Comparison of ENCODE assay signal across 17 cellular contexts in the genomic region with DNA sequence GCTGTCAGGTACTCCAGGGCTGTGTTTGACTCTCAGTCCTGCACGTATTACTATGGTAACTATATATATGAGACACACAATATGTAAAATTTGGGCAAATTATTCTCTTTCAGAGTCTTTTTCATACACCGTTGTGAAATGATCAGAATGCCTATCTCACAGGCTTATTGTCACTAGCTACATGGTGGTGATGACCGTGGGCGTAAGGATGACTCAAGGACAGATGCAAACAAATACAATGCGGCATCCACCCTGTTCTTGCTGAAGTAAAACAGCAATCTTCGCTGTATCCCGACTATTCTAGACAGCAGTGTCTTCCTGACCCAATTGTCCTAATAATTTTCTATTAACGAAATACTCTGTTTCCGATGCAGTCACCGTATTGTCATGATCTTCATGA.
"Had no signal": no experiment of that assay in that cellular context is flagged by ENCODE, and none has a peak within 500 bp of the region (broad histone marks: within the 10 kb centered on the region; RNA-seq: fewer than 3 reads in every experiment).

No MANE protein-coding gene starts in this region.

- FAIRE-seq: islet of Langerhans, TTC549 had no signal

- H3K9me3 Mint-ChIP-seq: activated CD4-positive, alpha-beta memory T cell treated with anti-CD3 and anti-CD28 coated beads, Interleukin-2, amount 10 ng/mL, durations not matched to agents 7 days and 5 days; activated naive CD4-positive, alpha-beta T cell treated with anti-CD3 and anti-CD28 coated beads, Interleukin-2, amount 50 U/mL, for 24 hours; activated T-helper 1 cell treated with anti-CD3 and anti-CD28 coated beads, Interleukin-12 subunit alpha, Interleukin-12 subunit beta, Interleukin-2, Interleukin-4 antibody, amounts not matched to agents 30 ng/mL and 10 ng/mL and 1 ng/mL, durations not matched to agents 14 hours and 24 hours and 36 hours; nephron had no signal

- DNase-seq: activated CD4-positive, alpha-beta memory T cell treated with anti-CD3 and anti-CD28 coated beads, Interleukin-2, amount 10 ng/mL, durations not matched to agents 7 days and 5 days; activated CD4-positive, alpha-beta T cell treated with anti-CD3 and anti-CD28 coated beads for 1 hour; activated gamma-delta T cell treated with Interleukin-2 at 50 U/mL for 16 hours; body of pancreas; heart left ventricle; ovary; stimulated activated CD4-positive, alpha-beta T cell treated with anti-CD3 and anti-CD28 coated beads, Interleukin-12 subunit alpha, Interleukin-12 subunit beta, amount 100 ng/mL, for 4 hours; stimulated activated naive CD8-positive, alpha-beta T cell treated with anti-CD3 and anti-CD28 coated beads, Interleukin-15, Interleukin-2, amounts not matched to agents 100 U/mL and 50 U/mL, for 24 hours; upper lobe of left lung had no signal

- ATAC-seq: body of pancreas; heart left ventricle; stimulated activated naive CD8-positive, alpha-beta T cell treated with anti-CD3 and anti-CD28 coated beads, Interleukin-15, Interleukin-2, amounts not matched to agents 100 U/mL and 50 U/mL, for 24 hours had no signal

- H3K4me3 Mint-ChIP-seq: activated CD4-positive, alpha-beta memory T cell treated with anti-CD3 and anti-CD28 coated beads, Interleukin-2, amount 10 ng/mL, durations not matched to agents 7 days and 5 days; activated naive CD4-positive, alpha-beta T cell treated with anti-CD3 and anti-CD28 coated beads, Interleukin-2, amount 50 U/mL, for 24 hours; activated T-helper 1 cell treated with anti-CD3 and anti-CD28 coated beads, Interleukin-12 subunit alpha, Interleukin-12 subunit beta, Interleukin-2, Interleukin-4 antibody, amounts not matched to agents 30 ng/mL and 10 ng/mL and 1 ng/mL, durations not matched to agents 14 hours and 24 hours and 36 hours; nephron had no signal

- H3K4me1 ChIP-seq: prostate gland had no signal

- H3K36me3 ChIP-seq: heart left ventricle, neutrophil, ovary, prostate gland, upper lobe of left lung had no signal

- H3K4me3 ChIP-seq: body of pancreas, heart left ventricle, ovary, prostate gland, upper lobe of left lung had no signal

- H3K27me3 ChIP-seq: body of pancreas, heart left ventricle, ovary, upper lobe of left lung had no signal

- H3K27ac ChIP-seq: body of pancreas, epithelial cell of prostate, heart left ventricle, neutrophil, ovary, prostate gland, upper lobe of left lung had no signal

- H3K9me3 ChIP-seq: body of pancreas, heart left ventricle, neutrophil, ovary, prostate gland, upper lobe of left lung had no signal

- H3K36me3 Mint-ChIP-seq: activated naive CD4-positive, alpha-beta T cell treated with anti-CD3 and anti-CD28 coated beads, Interleukin-2, amount 50 U/mL, for 24 hours had no signal

- H3K27ac Mint-ChIP-seq: activated CD4-positive, alpha-beta memory T cell treated with anti-CD3 and anti-CD28 coated beads, Interleukin-2, amount 10 ng/mL, durations not matched to agents 7 days and 5 days; activated naive CD4-positive, alpha-beta T cell treated with anti-CD3 and anti-CD28 coated beads, Interleukin-2, amount 50 U/mL, for 24 hours; activated T-helper 1 cell treated with anti-CD3 and anti-CD28 coated beads, Interleukin-12 subunit alpha, Interleukin-12 subunit beta, Interleukin-2, Interleukin-4 antibody, amounts not matched to agents 30 ng/mL and 10 ng/mL and 1 ng/mL, durations not matched to agents 14 hours and 24 hours and 36 hours; nephron had no signal
